ENCODE assay signal across 33 cellular contexts in the genomic region with DNA sequence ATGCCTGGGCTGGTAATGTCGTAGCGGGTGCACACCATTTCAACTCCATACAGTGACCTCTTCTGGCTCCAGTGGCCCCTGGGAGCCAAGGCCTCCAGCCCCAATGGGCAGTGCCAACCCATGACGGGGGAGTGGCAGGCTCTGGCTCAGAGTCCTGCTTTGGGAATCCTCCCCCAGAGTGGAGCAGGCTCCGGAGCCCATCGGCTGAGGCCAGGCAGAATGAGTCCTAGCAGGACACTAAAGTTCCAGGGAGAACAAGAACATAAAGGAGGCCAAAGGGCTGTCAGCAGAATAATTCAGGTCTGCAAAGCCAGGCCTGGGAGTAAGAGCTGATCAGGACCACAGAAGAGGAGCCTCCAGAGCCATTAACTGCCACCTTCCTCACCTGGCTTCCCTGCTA. TPM values are rescaled to one million over a fixed set of nuclear protein-coding genes. Genes with fewer than 3 reads are reported as not detected.
"Had no signal": no experiment of that assay in that cellular context is flagged by ENCODE, and none has a peak within 500 bp of the region (broad histone marks: within the 10 kb centered on the region; RNA-seq: fewer than 3 reads in every experiment).

No MANE protein-coding gene starts in this region.

- H3K4me3 ChIP-seq: colonic mucosa, esophagus squamous epithelium, gastrocnemius medialis, heart right ventricle, left lung, lower lobe of right lung had no signal

- H3K36me3 ChIP-seq: colonic mucosa, esophagus squamous epithelium, gastrocnemius medialis, heart right ventricle, left lung, lower lobe of right lung had no signal

- ATAC-seq: effector memory CD8-positive, alpha-beta T cell; esophagus mucosa; gastrocnemius medialis; heart right ventricle; left lung; left ventricle myocardium superior; lower lobe of right lung had no signal

- H3K27ac ChIP-seq: colonic mucosa, epithelial cell of prostate, esophagus squamous epithelium, gastrocnemius medialis, heart right ventricle, left lung, lower lobe of right lung had no signal

- H3K27me3 ChIP-seq: colonic mucosa, gastrocnemius medialis had no signal

- H3K9me3 ChIP-seq: colonic mucosa, esophagus squamous epithelium, gastrocnemius medialis, heart right ventricle, left lung, lower lobe of right lung had no signal

- DNase-seq: colonic mucosa; cortex of kidney; effector CD8-positive, alpha-beta T cell; effector memory CD8-positive, alpha-beta T cell; endodermal cell; erythroblast; esophagus squamous epithelium; foreskin fibroblast; foreskin melanocyte; gastrocnemius medialis; glutamatergic neuron; head of caudate nucleus; heart right ventricle; hippocampal formation; immature natural killer cell; islet precursor cell; kidney; kidney glomerular epithelial cell; left lung; left ventricle myocardium superior; lower lobe of right lung; mesenchymal stem cell; naive B cell had no signal

- H3K4me1 ChIP-seq: colonic mucosa, gastrocnemius medialis, heart right ventricle, left lung, lower lobe of right lung had no signal

RNA-seq across cellular contexts. Expression of gene LBX1, which starts 33.3 kb away (rescaled TPM):
- total RNA-seq: chondrocyte, colonic mucosa, dermis microvascular lymphatic vessel endothelial cell, endodermal cell, esophagus mucosa, esophagus squamous epithelium, glomerular endothelial cell, heart right ventricle, kidney, left ventricle myocardium superior, lower leg skin, lower lobe of right lung, lung microvascular endothelial cell, mesothelial cell of epicardium, mononuclear cell, mucosa of gallbladder had no signal
- polyA plus RNA-seq: heart right ventricle, immature natural killer cell had no signal
